2 cellular contexts compared by ENCODE assay signal in the genomic region with DNA sequence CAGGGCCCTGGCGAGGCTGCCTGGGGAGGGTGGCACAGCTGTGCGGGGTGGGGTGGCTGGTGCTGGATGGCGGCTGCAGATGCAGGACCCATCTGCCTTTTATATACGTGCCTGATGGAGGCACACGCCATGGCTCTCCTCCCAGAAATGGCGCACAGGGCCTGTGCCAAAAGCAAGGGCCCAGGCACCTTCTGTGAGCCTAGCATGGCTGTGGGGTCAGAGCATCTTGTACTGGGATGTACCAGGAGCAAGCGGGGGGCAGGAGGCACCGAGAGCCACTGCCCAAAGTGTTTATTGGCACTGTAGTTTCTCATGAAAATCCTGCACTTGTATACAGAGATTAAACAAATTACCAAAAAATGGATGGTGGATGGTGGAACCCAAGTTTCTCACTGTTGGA.
TF ChIP-seq lines count a peak whose summit lies in the region.

No MANE protein-coding gene starts in this region.

TF ChIP-seq in K562, 482 proteins besides CTCF, POLR2A, EP300 and RAD21:
- TF ChIP-seq SRSF3 (IDR thresholded peaks at IDR 0.05; ENCODE audit: insufficient read depth, low read length) (no peak), GTF2F1 (IDR thresholded peaks at IDR 0.05; ENCODE audit: low read depth, low read length) (no peak), SOX6 (IDR thresholded peaks at IDR 0.05) (no peak), POLR2G (IDR thresholded peaks at IDR 0.05; ENCODE audit: low read depth, low read length) (0 out of 2 replicates have a peak, but pooled peaks have one; percentile 25), ARID2 (IDR thresholded peaks at IDR 0.05) (no peak), PTBP1 (IDR thresholded peaks at IDR 0.05; ENCODE audit: low read depth, low read length) (0 out of 2 replicates have a peak, but pooled peaks have one; percentile 61)
- TF ChIP-seq, protein P1, sequence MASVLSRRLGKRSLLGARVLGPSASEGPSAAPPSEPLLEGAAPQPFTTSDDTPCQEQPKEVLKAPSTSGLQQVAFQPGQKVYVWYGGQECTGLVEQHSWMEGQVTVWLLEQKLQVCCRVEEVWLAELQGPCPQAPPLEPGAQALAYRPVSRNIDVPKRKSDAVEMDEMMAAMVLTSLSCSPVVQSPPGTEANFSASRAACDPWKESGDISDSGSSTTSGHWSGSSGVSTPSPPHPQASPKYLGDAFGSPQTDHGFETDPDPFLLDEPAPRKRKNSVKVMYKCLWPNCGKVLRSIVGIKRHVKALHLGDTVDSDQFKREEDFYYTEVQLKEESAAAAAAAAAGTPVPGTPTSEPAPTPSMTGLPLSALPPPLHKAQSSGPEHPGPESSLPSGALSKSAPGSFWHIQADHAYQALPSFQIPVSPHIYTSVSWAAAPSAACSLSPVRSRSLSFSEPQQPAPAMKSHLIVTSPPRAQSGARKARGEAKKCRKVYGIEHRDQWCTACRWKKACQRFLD (CRISPR knock-in tag; IDR thresholded peaks at IDR 0.05) = no peak

TF ChIP-seq in H1, 55 proteins besides CTCF, POLR2A, EP300 and RAD21:
- TF ChIP-seq ZNF274 (IDR thresholded peaks at IDR 0.05; ENCODE audit: borderline replicate concordance, extremely low read depth, low read length) (no peak), NANOG (IDR thresholded peaks at IDR 0.05; ENCODE audit: insufficient read depth, low read depth, low read length, poor library complexity, severe bottlenecking) (no peak), SIN3A (conservative IDR thresholded peaks at IDR 0.05 in 1 of 2, IDR thresholded peaks at IDR 0.05 in 1 of 2; ENCODE audit: low read depth in 1 of 2, low read length in 2 of 2) (no peak), SIX5 (IDR thresholded peaks at IDR 0.05; ENCODE audit: low read depth, low read length) (no peak), KDM1A (IDR thresholded peaks at IDR 0.05; ENCODE audit: borderline replicate concordance, low read length) (no peak), HDAC2 (IDR thresholded peaks at IDR 0.05; ENCODE audit: borderline replicate concordance in 1 of 2, low read depth in 2 of 2, low read length in 2 of 2) (no peak), SUZ12 (IDR thresholded peaks at IDR 0.05; ENCODE audit: low read length) (no peak)
